8 cellular contexts compared by ENCODE assay signal in the genomic region with DNA sequence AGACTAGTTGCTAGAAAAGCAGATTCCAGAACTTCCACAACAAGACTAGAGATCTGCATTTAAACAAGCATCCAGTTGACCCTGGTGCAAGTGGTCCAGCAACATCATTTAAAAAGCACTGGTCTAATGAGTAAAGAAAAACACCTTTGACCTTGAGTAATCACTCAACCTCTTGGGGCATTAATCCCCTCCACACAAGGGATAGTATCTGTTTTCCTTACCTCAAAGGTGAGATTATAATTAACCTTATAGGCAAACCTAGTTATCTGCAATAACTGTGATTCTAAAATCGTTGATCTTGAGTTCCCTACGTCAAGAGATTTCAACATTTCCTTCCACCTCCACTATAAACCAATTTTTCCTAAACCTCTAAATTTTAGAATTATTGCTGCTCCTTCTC. TPM values are rescaled to one million over a fixed set of nuclear protein-coding genes. Genes with fewer than 3 reads are reported as not detected.
DNase-seq lines count a peak whose midpoint lies in the region; ATAC-seq and TF ChIP-seq lines count a peak whose summit lies in the region.

No MANE protein-coding gene starts in this region.

- H3F3A ChIP-seq in MM.1S (ENCODE audit: insufficient read depth, low read length), result peaks cover 13% of the 10 kb centered on the region

- H3K36me3 ChIP-seq in BLaER1 treated with 17β-estradiol and CSF1 and Interleukin-3, amounts not matched to agents 10 nM and 100 nM, result peaks cover 21 to 37% (median 32%) of the 10 kb centered on the region in 11 experiments
- peaks cover 8% of the 10 kb centered on the region for H3K36me3 ChIP-seq in MM.1S (replicated peaks; ENCODE audit: insufficient read depth, low read length)

- H3K79me2 ChIP-seq in MM.1S (ENCODE audit: low read length), result peaks cover 59% of the 10 kb centered on the region

- peaks cover 39 to 55% (median 53%) of the 10 kb centered on the region in 11 experiments for H4K20me1 ChIP-seq in BLaER1 treated with 17β-estradiol and CSF1 and Interleukin-3, amounts not matched to agents 10 nM and 100 nM
- no peaks in the 10 kb centered on the region for H4K20me1 ChIP-seq in MM.1S (ENCODE audit: insufficient read depth, low read length)

- H3K4me3 ChIP-seq in BLaER1 treated with 17β-estradiol and CSF1 and Interleukin-3, amounts not matched to agents 10 nM and 100 nM, result peak overlapping the region; percentile 76 to 94 (median 88)
- peak overlapping the region; percentile 91 for H3K4me3 ChIP-seq in MM.1S (ENCODE audit: low read length)

- H3K27me3 Mint-ChIP-seq in effector memory CD8-positive, alpha-beta T cell, result no peaks in the 10 kb centered on the region
- H3K27me3 Mint-ChIP-seq in neural crest cell (ENCODE audit: low read depth), result no peaks in the 10 kb centered on the region

- H3K9ac ChIP-seq in BLaER1 treated with 17β-estradiol and CSF1 and Interleukin-3, amounts not matched to agents 10 nM and 100 nM, result peak overlapping the region; percentile 88 to 98 (median 95)
- peak overlapping the region; percentile 95 for H3K9ac ChIP-seq in MM.1S (ENCODE audit: low read length)

- peaks cover 17 to 37% (median 28%) of the 10 kb centered on the region in 10 experiments for H3K4me1 ChIP-seq in BLaER1 treated with 17β-estradiol and CSF1 and Interleukin-3, amounts not matched to agents 10 nM and 100 nM
- peaks cover 20% of the 10 kb centered on the region for H3K4me1 ChIP-seq in MM.1S (ENCODE audit: low read length)

- ATAC-seq in effector memory CD8-positive, alpha-beta T cell (replicated peaks), result no peak
- no peak for ATAC-seq in GM21717 (IDR thresholded peaks at IDR 0.05; ENCODE audit: unreplicated experiment)

- no peaks in the 10 kb centered on the region for H3K27me3 ChIP-seq in BLaER1 treated with 17β-estradiol and CSF1 and Interleukin-3, amounts not matched to agents 10 nM and 100 nM
- no peaks in the 10 kb centered on the region for H3K27me3 ChIP-seq in MM.1S (replicated peaks; ENCODE audit: insufficient read depth, low read length)

- H3K4me1 Mint-ChIP-seq in effector memory CD8-positive, alpha-beta T cell (ENCODE audit: low read depth in 2 of 2), result peaks cover 27 to 42% of the 10 kb centered on the region in 2 donors
- H3K4me1 Mint-ChIP-seq in neural crest cell, result peaks cover 31% of the 10 kb centered on the region

- H3K9me2 ChIP-seq in MM.1S (replicated peaks; ENCODE audit: insufficient read depth, low read length), result no peaks in the 10 kb centered on the region

- no peaks in the 10 kb centered on the region for H3K9me3 ChIP-seq in BLaER1 treated with 17β-estradiol and CSF1 and Interleukin-3, amounts not matched to agents 10 nM and 100 nM (replicated peaks in 1 of 11)
- H3K9me3 ChIP-seq in MM.1S (replicated peaks; ENCODE audit: insufficient read depth, low read length), result no peaks in the 10 kb centered on the region

- H3K9me3 Mint-ChIP-seq in effector memory CD8-positive, alpha-beta T cell, result peaks cover 0 to 2% of the 10 kb centered on the region in 2 donors
- no peaks in the 10 kb centered on the region for H3K9me3 Mint-ChIP-seq in neural crest cell

- peak overlapping the region; percentile 89 to 97 (median 94) for H3K27ac ChIP-seq in BLaER1 treated with 17β-estradiol and CSF1 and Interleukin-3, amounts not matched to agents 10 nM and 100 nM
- peak overlapping the region; percentile 90; the same call in 1 of the 2 replicates for H3K27ac ChIP-seq in MM.1S (ENCODE audit: low read length)

- peaks cover 54% of the 10 kb centered on the region for H3K36me3 Mint-ChIP-seq in effector memory CD8-positive, alpha-beta T cell (ENCODE audit: insufficient read depth)
- H3K36me3 Mint-ChIP-seq in neural crest cell (ENCODE audit: low read depth), result peaks cover 11% of the 10 kb centered on the region

- 0 out of 2 replicates have a peak overlapping the region, but pooled peaks have one; percentile 96 for H2AFZ ChIP-seq in MM.1S (ENCODE audit: low read length)

- peak overlapping the region; percentile 95 to 97 for H3K27ac Mint-ChIP-seq in effector memory CD8-positive, alpha-beta T cell
- no peak overlapping the region for H3K27ac Mint-ChIP-seq in neural crest cell (ENCODE audit: unreplicated experiment)

- TF ChIP-seq CTCF in MM.1S (IDR thresholded peaks at IDR 0.05; ENCODE audit: low read length) (no peak), neural crest cell (conservative IDR thresholded peaks at IDR 0.05) (no peak)

- H3K4me3 Mint-ChIP-seq in effector memory CD8-positive, alpha-beta T cell, result peak overlapping the region; percentile 91 to 92
- peak overlapping the region; percentile 94 for H3K4me3 Mint-ChIP-seq in neural crest cell

- DNase-seq in MM.1S (no peak), neural crest cell (ENCODE audit: low read depth, low spot score) (no peak), germinal center (ENCODE audit: low spot score) (no peak), NCI-H526 (lab: John Stamatoyannopoulos, UW) (no peak), occipital lobe (lab: John Stamatoyannopoulos, UW) (no peak)
- no peak for DNase-seq in effector memory CD8-positive, alpha-beta T cell

- peak overlapping the region; percentile 87 to 99 (median 97) for H3K4me2 ChIP-seq in BLaER1 treated with 17β-estradiol and CSF1 and Interleukin-3, amounts not matched to agents 10 nM and 100 nM
- peak overlapping the region; percentile 93 for H3K4me2 ChIP-seq in MM.1S (ENCODE audit: low read depth, low read length)

RNA-seq across cellular contexts. Expression of gene KDM5A, which starts 1.1 kb away (rescaled TPM):
- total RNA-seq in neural crest cell, result 58.8 and 63.1 TPM in 2 replicates
- 74.4 TPM for total RNA-seq in occipital lobe

RNA-seq across cellular contexts. Expression of gene CCDC77, which starts 13.4 kb away (rescaled TPM):
- total RNA-seq in neural crest cell (28.6 and 28.7 TPM in 2 replicates), occipital lobe (23.1 TPM)
